ENCODE assay signal across 19 cellular contexts in the genomic region with DNA sequence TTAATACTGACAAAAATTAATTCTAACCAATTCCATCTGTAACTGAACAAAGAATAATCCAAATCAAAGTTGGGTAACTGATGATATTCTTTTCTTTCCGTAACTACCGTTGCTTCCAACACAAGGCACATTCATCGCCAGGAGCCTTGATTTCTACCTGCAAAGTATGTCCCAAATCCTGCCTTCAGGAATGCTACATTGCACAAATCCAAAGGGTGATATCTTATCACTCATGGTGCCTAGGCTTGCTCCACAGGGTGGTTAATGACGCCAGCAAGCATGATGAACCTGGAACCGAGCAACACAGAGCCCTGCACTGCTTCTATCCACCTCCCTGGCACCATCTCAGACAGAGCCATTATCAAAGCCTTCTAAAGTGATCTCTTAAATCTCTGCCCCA.
"Had no signal": no experiment of that assay in that cellular context is flagged by ENCODE, and none has a peak within 500 bp of the region (broad histone marks: within the 10 kb centered on the region; RNA-seq: fewer than 3 reads in every experiment).

No MANE protein-coding gene starts in this region.

- ATAC-seq: gastroesophageal sphincter; heart right ventricle; naive thymus-derived CD8-positive, alpha-beta T cell; stimulated activated naive CD8-positive, alpha-beta T cell treated with anti-CD3 and anti-CD28 coated beads, Interleukin-15, Interleukin-2, amounts not matched to agents 100 U/mL and 50 U/mL, for 24 hours had no signal

- H3K4me1 Mint-ChIP-seq: naive thymus-derived CD8-positive, alpha-beta T cell had no signal

- H3K36me3 ChIP-seq: esophagus muscularis mucosa, gastroesophageal sphincter, heart right ventricle, transverse colon had no signal

- H3K27me3 Mint-ChIP-seq: activated naive CD8-positive, alpha-beta T cell; naive thymus-derived CD8-positive, alpha-beta T cell had no signal

- H3K27ac Mint-ChIP-seq: activated naive CD8-positive, alpha-beta T cell; activated T-helper 1 cell treated with anti-CD3 and anti-CD28 coated beads, Interleukin-12 subunit alpha, Interleukin-12 subunit beta, Interleukin-2, Interleukin-4 antibody, amounts not matched to agents 30 ng/mL and 10 ng/mL and 1 ng/mL, durations not matched to agents 14 hours and 24 hours and 36 hours had no signal

- H3K9me3 ChIP-seq: transverse colon had no signal

- H3K27ac ChIP-seq: esophagus muscularis mucosa, gastroesophageal sphincter, heart right ventricle, transverse colon, WERI-Rb-1 had no signal

- H3K4me3 Mint-ChIP-seq: activated naive CD8-positive, alpha-beta T cell; activated T-helper 1 cell treated with anti-CD3 and anti-CD28 coated beads, Interleukin-12 subunit alpha, Interleukin-12 subunit beta, Interleukin-2, Interleukin-4 antibody, amounts not matched to agents 30 ng/mL and 10 ng/mL and 1 ng/mL, durations not matched to agents 14 hours and 24 hours and 36 hours; naive thymus-derived CD8-positive, alpha-beta T cell had no signal

- H3K27me3 ChIP-seq: esophagus muscularis mucosa, gastroesophageal sphincter, heart right ventricle, transverse colon had no signal

- DNase-seq: activated CD4-positive, alpha-beta T cell treated with anti-CD3 and anti-CD28 coated beads, Interleukin-2, amount 50 U/mL, for 48 hours; activated gamma-delta T cell treated with Interleukin-2 at 50 U/mL for 16 hours; activated T-cell treated with anti-CD3 and anti-CD28 coated beads for 4 hours; cerebellar nuclear complex; effector CD8-positive, alpha-beta T cell; heart right ventricle; naive thymus-derived CD8-positive, alpha-beta T cell; nucleus accumbens; posterior cingulate gyrus; retina; stimulated activated naive CD8-positive, alpha-beta T cell treated with anti-CD3 and anti-CD28 coated beads, Interleukin-15, Interleukin-2, amounts not matched to agents 100 U/mL and 50 U/mL, for 24 hours; SW 1271; T-helper 2 cell; transverse colon; WERI-Rb-1 had no signal

- H3K36me3 Mint-ChIP-seq: activated naive CD8-positive, alpha-beta T cell had no signal

- H3K4me1 ChIP-seq: esophagus muscularis mucosa, gastroesophageal sphincter, heart right ventricle had no signal

- H3K4me3 ChIP-seq: esophagus muscularis mucosa, gastroesophageal sphincter, heart right ventricle, transverse colon had no signal
